Comparison of ENCODE assay signal across 15 cellular contexts in the genomic region with DNA sequence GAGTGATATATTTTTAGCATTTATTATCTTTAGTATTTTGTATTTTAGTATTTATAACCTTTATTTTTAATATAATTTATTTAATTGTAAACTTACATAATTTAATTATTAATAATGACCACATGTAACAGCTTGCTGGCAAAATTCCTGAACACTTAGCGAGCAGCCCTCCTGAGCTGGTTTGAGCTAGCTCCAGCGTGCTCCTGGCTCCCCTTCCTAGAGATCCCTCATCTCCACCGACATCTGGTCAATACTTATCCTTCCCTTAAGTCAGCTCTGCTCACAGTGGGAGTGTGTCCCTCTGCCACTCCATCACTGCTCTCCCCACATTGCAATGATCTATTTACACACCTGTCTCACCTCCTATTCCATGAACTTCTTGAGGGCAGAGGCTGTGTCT. TPM values are rescaled to one million over a fixed set of nuclear protein-coding genes. Genes with fewer than 3 reads are reported as not detected.
DNase-seq lines count a peak whose midpoint lies in the region; TF ChIP-seq lines count a peak whose summit lies in the region.
"Had no signal": no experiment of that assay in that cellular context is flagged by ENCODE, and none has a peak within 500 bp of the region (broad histone marks: within the 10 kb centered on the region; RNA-seq: fewer than 3 reads in every experiment).

No MANE protein-coding gene starts in this region.

- no peaks in the 10 kb centered on the region for H3K36me3 ChIP-seq in WERI-Rb-1

- H3K27me3 ChIP-seq in WERI-Rb-1 (ENCODE audit: insufficient read depth, low read depth, severe bottlenecking): no peaks in the 10 kb centered on the region

- H3K27ac ChIP-seq in WERI-Rb-1: no peak overlapping the region
- H3K27ac ChIP-seq: A549, KMS-11 had no signal

- H3K9me3 ChIP-seq in WERI-Rb-1 (ENCODE audit: severe bottlenecking): peaks cover 5% of the 10 kb centered on the region

- no peak overlapping the region for H3K4me3 ChIP-seq in WERI-Rb-1 (ENCODE audit: low read depth, low read length)
- H3K4me3 ChIP-seq: A549 had no signal

- DNase-seq in NCI-H82 (lab: John Stamatoyannopoulos, UW) (peak; percentile 38), NCI-H82 treated with DMSO at 0.1 percent for 48 hours (lab: John Stamatoyannopoulos, UW; ENCODE audit: unreplicated experiment) (no peak), NCI-H524 (lab: John Stamatoyannopoulos, UW) (peak; percentile 17 to 70), WERI-Rb-1 (peak; percentile 36), Kasumi-1 (lab: John Stamatoyannopoulos, UW) (no peak), dermis blood vessel endothelial cell (no peak), HuH-7 (ENCODE audit: low spot score) (no peak)
- DNase-seq: CD4-positive, alpha-beta T cell; DMS79; H7; NCI-H1436 treated with DMSO at 0.1 percent for 48 hours; SIG-M5; T-helper 1 cell had no signal

- no peak for TF ChIP-seq CTCF in WERI-Rb-1 (IDR thresholded peaks at IDR 0.05; ENCODE audit: low read depth, low read length)

RNA-seq across cellular contexts. Expression of a gene that starts 20.7 kb away (rescaled TPM):
- total RNA-seq in dermis blood vessel endothelial cell: 0.17 and 2.0 TPM in 2 replicates

RNA-seq across cellular contexts. Expression of a gene that starts 30.6 kb away (rescaled TPM):
- 11.6 and 26.7 TPM in 2 replicates for total RNA-seq in dermis blood vessel endothelial cell

Comparison
In these comparisons a context has a peak if more than half of its experiments do, and no peak if none do; other contexts are left out.
1. DNase-seq: peak in NCI-H82 (single experiment), NCI-H524 (2 of 2) and WERI-Rb-1 (single experiment); none in NCI-H82 treated with DMSO at 0.1 percent for 48 hours (single experiment), Kasumi-1 (0 of 2), dermis blood vessel endothelial cell (single experiment) and HuH-7 (single experiment).